Comparison of ENCODE assay signal across 20 cellular contexts in the genomic region with DNA sequence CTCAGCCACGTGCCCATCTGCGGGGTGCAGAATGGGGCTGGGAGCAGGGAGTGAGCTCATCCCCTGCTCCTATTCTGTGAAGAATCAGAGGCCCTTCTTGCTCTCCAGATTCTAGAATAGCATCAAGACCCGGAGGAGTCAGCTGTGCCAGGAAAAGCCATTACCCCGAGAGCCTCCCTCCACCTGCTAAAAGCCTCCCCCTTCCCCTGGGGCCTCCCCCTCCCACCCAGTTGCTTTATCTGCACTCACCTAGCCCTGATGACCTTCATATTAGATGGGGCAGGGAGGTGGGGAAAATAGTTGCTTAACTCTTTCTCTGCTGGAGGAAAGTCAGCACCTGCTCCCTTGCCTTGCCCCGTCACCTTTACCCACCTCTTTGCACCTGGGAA. TPM values are rescaled to one million over a fixed set of nuclear protein-coding genes. Genes with fewer than 3 reads are reported as not detected.
DNase-seq lines count a peak whose midpoint lies in the region; TF ChIP-seq lines count a peak whose summit lies in the region.
"Had no signal": no experiment of that assay in that cellular context is flagged by ENCODE, and none has a peak within 500 bp of the region (broad histone marks: within the 10 kb centered on the region; RNA-seq: fewer than 3 reads in every experiment).

No MANE protein-coding gene starts in this region.

- no peaks in the 10 kb centered on the region for H3K79me2 ChIP-seq in neural progenitor cell (ENCODE audit: low read depth)

- H3K4me1 Mint-ChIP-seq in neural progenitor cell = peaks cover 75% of the 10 kb centered on the region
- H3K4me1 Mint-ChIP-seq: IgD-negative memory B cell had no signal

- no peaks in the 10 kb centered on the region for H3K36me3 Mint-ChIP-seq in neural progenitor cell
- H3K36me3 Mint-ChIP-seq: IgD-negative memory B cell had no signal

- DNase-seq in NCI-H1417 (lab: John Stamatoyannopoulos, UW) (peak; percentile 29 to 70 (median 67)), NCI-H1417 treated with DMSO at 0.1 percent for 48 hours (lab: John Stamatoyannopoulos, UW) (no peak), NCI-H1436 (lab: John Stamatoyannopoulos, UW) (peak; percentile 91), NCI-H2171 treated with DMSO at 0.1 percent for 48 hours (lab: John Stamatoyannopoulos, UW) (peak; percentile 86), neural progenitor cell (ENCODE audit: low spot score) (no peak), NCI-H1930 (lab: John Stamatoyannopoulos, UW) (no peak), foreskin fibroblast (no peak), GM10266 (ENCODE audit: extremely low spot score) (no peak)
- DNase-seq: C1 segment of cervical spinal cord, HCEC 1CT, MV-4-11, NCI-H2029 treated with DMSO at 0.1 percent for 48 hours, NCI-H526, PC-9 had no signal

- no peak overlapping the region for H3K27ac Mint-ChIP-seq in neural progenitor cell
- H3K27ac Mint-ChIP-seq: IgD-negative memory B cell had no signal

- no peak overlapping the region for H3K9ac ChIP-seq in neural progenitor cell

- no peak overlapping the region for H3K4me3 ChIP-seq in neural progenitor cell
- no peak overlapping the region for H3K4me3 ChIP-seq in foreskin fibroblast (ENCODE audit: low read depth in 1 of 2, low read length in 2 of 2)
- H3K4me3 ChIP-seq: GM12878, PC-9 had no signal

- no peaks in the 10 kb centered on the region for H3K36me3 ChIP-seq in neural progenitor cell

- H3K27ac ChIP-seq in neural progenitor cell = no peak overlapping the region
- H3K27ac ChIP-seq: PC-9, SK-N-MC had no signal

- no peak overlapping the region for H2AFZ ChIP-seq in neural progenitor cell (replicated peaks)
- H2AFZ ChIP-seq: PC-9 had no signal

- peaks cover 26% of the 10 kb centered on the region for H3K27me3 Mint-ChIP-seq in neural progenitor cell (ENCODE audit: insufficient read depth, low read depth)

- no peak overlapping the region for H3K4me2 ChIP-seq in neural progenitor cell
- H3K4me2 ChIP-seq: PC-9 had no signal

- no peaks in the 10 kb centered on the region for H3K27me3 ChIP-seq in neural progenitor cell

- H3K9me3 ChIP-seq in neural progenitor cell (ENCODE audit: low read depth) = no peaks in the 10 kb centered on the region

- peaks cover 5% of the 10 kb centered on the region for H3F3A ChIP-seq in neural progenitor cell (ENCODE audit: low read depth)

- TF ChIP-seq CTCF in neural progenitor cell (IDR thresholded peaks at IDR 0.05) = no peak
- no peak for TF ChIP-seq CTCF in foreskin fibroblast (IDR thresholded peaks at IDR 0.05; ENCODE audit: low read depth, low read length)
- no peak for TF ChIP-seq CTCF in GM10266 (IDR thresholded peaks at IDR 0.05; ENCODE audit: control insufficient read depth, insufficient read depth, low read depth, missing control alignments)

- H3K9me3 Mint-ChIP-seq in neural progenitor cell = peaks cover 2% of the 10 kb centered on the region
- H3K9me3 Mint-ChIP-seq: IgD-negative memory B cell had no signal

- peaks cover 6% of the 10 kb centered on the region for H4K20me1 ChIP-seq in neural progenitor cell (ENCODE audit: low read depth)

- peak overlapping the region; percentile 24 for H3K4me3 Mint-ChIP-seq in neural progenitor cell
- H3K4me3 Mint-ChIP-seq: IgD-negative memory B cell had no signal

- H3K4me1 ChIP-seq in neural progenitor cell = peaks cover 18% of the 10 kb centered on the region

RNA-seq across cellular contexts. Expression of a gene that starts 23.2 kb away (rescaled TPM):
- 1.9 TPM in 1 of 2 replicates, not detected in the other for total RNA-seq in neural progenitor cell (ENCODE audit: low replicate concordance)
- total RNA-seq: A172; HT1080; T-helper 1 cell treated with Interleukin-12 subunit alpha and Interleukin-12 subunit beta and Interleukin-4 antibody, amounts not matched to agents 30 ng/mL and 1 ng/mL, for 36 hours had no signal

RNA-seq across cellular contexts. Expression of a gene that starts 56.7 kb away (rescaled TPM):
- total RNA-seq in neural progenitor cell (ENCODE audit: low replicate concordance) = 3.1 and 5.9 TPM in 2 replicates
- total RNA-seq: HT1080; T-helper 1 cell treated with Interleukin-12 subunit alpha and Interleukin-12 subunit beta and Interleukin-4 antibody, amounts not matched to agents 30 ng/mL and 1 ng/mL, for 36 hours had no signal

Comparison
In these comparisons a context has a peak if more than half of its experiments do, and no peak if none do; other contexts are left out.
1. DNase-seq: peak in NCI-H1417 (3 of 3), NCI-H1436 (single experiment) and NCI-H2171 treated with DMSO at 0.1 percent for 48 hours (single experiment); none in NCI-H1417 treated with DMSO at 0.1 percent for 48 hours (single experiment), neural progenitor cell (single experiment), NCI-H1930 (0 of 2), foreskin fibroblast (0 of 2) and GM10266 (single experiment).